11 cellular contexts compared by ENCODE assay signal in the genomic region with DNA sequence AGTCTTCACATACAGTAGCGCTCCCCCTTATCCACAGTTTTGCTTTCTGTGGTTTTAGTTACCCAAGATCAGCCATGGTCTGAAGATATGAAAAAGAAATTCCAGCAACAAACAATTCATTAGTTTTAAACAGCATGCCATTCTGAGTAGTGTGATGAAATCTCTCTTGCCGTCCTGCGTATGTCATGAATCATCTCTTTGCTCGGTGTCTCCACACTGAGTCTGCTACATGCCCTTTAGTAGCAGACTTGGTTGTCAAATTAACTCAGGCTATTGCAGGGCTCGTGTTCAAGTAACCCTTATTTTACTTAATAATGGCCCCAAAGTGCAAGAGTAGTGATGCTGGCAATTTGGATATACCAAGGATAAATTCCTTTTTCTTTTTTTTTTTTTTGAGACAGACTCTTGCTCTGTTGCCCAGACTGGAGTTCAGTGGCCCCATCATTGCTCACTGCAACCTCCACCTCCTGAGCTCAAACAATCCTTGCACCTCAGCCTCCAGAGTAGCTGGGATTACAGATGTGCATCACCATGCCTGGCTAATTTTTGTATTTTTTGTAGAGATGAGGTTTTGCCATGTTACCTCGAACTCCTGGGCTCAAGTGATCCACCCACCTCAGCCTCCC. TPM values are rescaled to one million over a fixed set of nuclear protein-coding genes. Genes with fewer than 3 reads are reported as not detected.
DNase-seq lines count a peak whose midpoint lies in the region; ATAC-seq and TF ChIP-seq lines count a peak whose summit lies in the region.
"Had no signal": no experiment of that assay in that cellular context is flagged by ENCODE, and none has a peak within 500 bp of the region (broad histone marks: within the 10 kb centered on the region; RNA-seq: fewer than 3 reads in every experiment).

No MANE protein-coding gene starts in this region.

- peaks cover 4% of the 10 kb centered on the region for H3K4me1 Mint-ChIP-seq in activated CD4-positive, alpha-beta memory T cell treated with anti-CD3 and anti-CD28 coated beads for 36 hours (ENCODE audit: low read depth)

- H3K27ac Mint-ChIP-seq in activated CD4-positive, alpha-beta memory T cell treated with anti-CD3 and anti-CD28 coated beads for 36 hours = no peak overlapping the region
- H3K27ac Mint-ChIP-seq: CD4-positive, CD25-positive, alpha-beta regulatory T cell had no signal

- DNase-seq in A673 (ENCODE audit: low spot score) = peak; percentile 34
- DNase-seq in foreskin keratinocyte = peak; percentile 35 to 78
- no peak for DNase-seq in pons (ENCODE audit: low spot score)
- no peak for DNase-seq in NCI-H2196 (lab: John Stamatoyannopoulos, UW; ENCODE audit: unreplicated experiment)
- DNase-seq in HuH-7 (ENCODE audit: low spot score) = no peak
- DNase-seq in activated CD4-positive, alpha-beta memory T cell treated with anti-CD3 and anti-CD28 coated beads for 36 hours = no peak
- DNase-seq: activated CD8-positive, alpha-beta memory T cell treated with anti-CD3 and anti-CD28 coated beads, Interleukin-2, amount 50 U/mL, for 48 hours; CD4-positive, CD25-positive, alpha-beta regulatory T cell had no signal

- POLR2A ChIA-PET in A673 (lab: Charles Lee; ENCODE audit: low non-redundant PET) = no interaction called here
- POLR2A ChIA-PET in HEK293 (lab: Yijun Ruan, JAX) = interaction anchor here (0.6 kb wide), 1 partner anchor 256 kb away, joined by 3 read pairs; a partner anchor contains a TSS
- POLR2A ChIA-PET in activated CD4-positive, alpha-beta memory T cell treated with anti-CD3 and anti-CD28 coated beads for 36 hours (lab: Charles Lee) = no interaction called here

- no peaks in the 10 kb centered on the region for H3K27me3 Mint-ChIP-seq in activated CD4-positive, alpha-beta memory T cell treated with anti-CD3 and anti-CD28 coated beads for 36 hours
- H3K27me3 Mint-ChIP-seq: CD4-positive, CD25-positive, alpha-beta regulatory T cell had no signal

- H3K27ac ChIP-seq in A673 (ENCODE audit: low read depth, low read length, poor library complexity, severe bottlenecking) (no peak overlapping the region), HEK293 (ENCODE audit: extremely low read depth, low read depth, low read length) (no peak overlapping the region), foreskin keratinocyte (peak overlapping the region; percentile 35)
- H3K27ac ChIP-seq: prostate gland had no signal

- no peaks in the 10 kb centered on the region for H3K9me3 Mint-ChIP-seq in activated CD4-positive, alpha-beta memory T cell treated with anti-CD3 and anti-CD28 coated beads for 36 hours
- H3K9me3 Mint-ChIP-seq: CD4-positive, CD25-positive, alpha-beta regulatory T cell had no signal

- ATAC-seq in SK-N-SH treated with all-trans-retinoic acid at 6 μM for 48 hours (peak; percentile 98), foreskin keratinocyte (peak; percentile 64)

- H3K27me3 ChIP-seq in A673 (replicated peaks; ENCODE audit: insufficient read depth, low read depth, low read length, poor library complexity) (no peaks in the 10 kb centered on the region), foreskin keratinocyte (no peaks in the 10 kb centered on the region)

- no peaks in the 10 kb centered on the region for H3K9me3 ChIP-seq in A673 (ENCODE audit: low read depth, low read length, poor library complexity, severe bottlenecking)
- no peaks in the 10 kb centered on the region for H3K9me3 ChIP-seq in HEK293 (ENCODE audit: control insufficient read depth, insufficient read depth, low read depth, low read length)
- H3K9me3 ChIP-seq: prostate gland had no signal

- TF ChIP-seq CTCF in A673 (conservative IDR thresholded peaks at IDR 0.05; ENCODE audit: low read depth, low read length) (no peak), HEK293 (tag by site-specific recombination; IDR thresholded peaks at IDR 0.05) (no peak), foreskin keratinocyte (conservative IDR thresholded peaks at IDR 0.05) (peak; percentile 16)

- no peaks in the 10 kb centered on the region for H3K36me3 ChIP-seq in A673 (ENCODE audit: insufficient read depth, low read length, poor library complexity, severe bottlenecking)
- peaks cover 2 to 4% of the 10 kb centered on the region in 2 experiments; a peak in 2 of 3 replicates for H3K36me3 ChIP-seq in HEK293 (ENCODE audit: control insufficient read depth in 2 of 2, insufficient read depth in 1 of 2, low read length in 2 of 2)
- H3K36me3 ChIP-seq: prostate gland had no signal

- H3K4me3 ChIP-seq in A673 (ENCODE audit: low read depth, low read length, poor library complexity, severe bottlenecking) (no peak overlapping the region), HEK293 (ENCODE audit: low read depth, low read length) (no peak overlapping the region)
- H3K4me3 ChIP-seq: prostate gland had no signal

- BruUV-seq in A673 (replicated peaks; lab: Mats Ljungman, UMichigan) = no TSS peak

- H3K4me1 ChIP-seq in A673 (ENCODE audit: insufficient read depth, low read length, poor library complexity, severe bottlenecking) (no peaks in the 10 kb centered on the region), HEK293 (ENCODE audit: control insufficient read depth, insufficient read depth, low read length) (no peaks in the 10 kb centered on the region), foreskin keratinocyte (peaks cover 4% of the 10 kb centered on the region)
- H3K4me1 ChIP-seq: prostate gland had no signal

- H3K36me3 Mint-ChIP-seq in activated CD4-positive, alpha-beta memory T cell treated with anti-CD3 and anti-CD28 coated beads for 36 hours = no peaks in the 10 kb centered on the region

- H3K4me3 Mint-ChIP-seq in activated CD4-positive, alpha-beta memory T cell treated with anti-CD3 and anti-CD28 coated beads for 36 hours = no peak overlapping the region
- H3K4me3 Mint-ChIP-seq: CD4-positive, CD25-positive, alpha-beta regulatory T cell had no signal

- intact Hi-C loops in A673 (cut with micrococcal nuclease; ENCODE audit: unreplicated experiment) = no loop called here
- intact Hi-C loops in activated CD4-positive, alpha-beta memory T cell treated with anti-CD3 and anti-CD28 coated beads for 36 hours (cut with micrococcal nuclease) = no loop called here

- CTCF ChIA-PET in A673 (lab: Charles Lee) = no interaction called here
- CTCF ChIA-PET in HEK293 (lab: Yijun Ruan, JAX) = no interaction called here
- CTCF ChIA-PET in activated CD4-positive, alpha-beta memory T cell treated with anti-CD3 and anti-CD28 coated beads for 36 hours (lab: Charles Lee) = no interaction called here

TF ChIP-seq in HEK293, 187 proteins besides CTCF, POLR2A, EP300 and RAD21 (continues in another document):
- TF ChIP-seq, protein P1, sequence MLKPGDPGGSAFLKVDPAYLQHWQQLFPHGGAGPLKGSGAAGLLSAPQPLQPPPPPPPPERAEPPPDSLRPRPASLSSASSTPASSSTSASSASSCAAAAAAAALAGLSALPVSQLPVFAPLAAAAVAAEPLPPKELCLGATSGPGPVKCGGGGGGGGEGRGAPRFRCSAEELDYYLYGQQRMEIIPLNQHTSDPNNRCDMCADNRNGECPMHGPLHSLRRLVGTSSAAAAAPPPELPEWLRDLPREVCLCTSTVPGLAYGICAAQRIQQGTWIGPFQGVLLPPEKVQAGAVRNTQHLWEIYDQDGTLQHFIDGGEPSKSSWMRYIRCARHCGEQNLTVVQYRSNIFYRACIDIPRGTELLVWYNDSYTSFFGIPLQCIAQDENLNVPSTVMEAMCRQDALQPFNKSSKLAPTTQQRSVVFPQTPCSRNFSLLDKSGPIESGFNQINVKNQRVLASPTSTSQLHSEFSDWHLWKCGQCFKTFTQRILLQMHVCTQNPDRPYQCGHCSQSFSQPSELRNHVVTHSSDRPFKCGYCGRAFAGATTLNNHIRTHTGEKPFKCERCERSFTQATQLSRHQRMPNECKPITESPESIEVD (tag by site-specific recombination; IDR thresholded peaks at IDR 0.05) = peak; percentile 36; the same call in 1 of the 2 replicates
- TF ChIP-seq OSR2 (tag by site-specific recombination; IDR thresholded peaks at IDR 0.05) (peak; percentile 4; the same call in 1 of the 2 replicates), KLF7 (tag by site-specific recombination; IDR thresholded peaks at IDR 0.05; ENCODE audit: borderline replicate concordance) (no peak), ZNF521 (tag by site-specific recombination; IDR thresholded peaks at IDR 0.05) (no peak)

TF ChIP-seq in SK-N-SH treated with all-trans-retinoic acid at 6 μM for 48 hours, 23 proteins besides CTCF, POLR2A, EP300 and RAD21:
- TF ChIP-seq ISL1 (CRISPR knock-in tag; IDR thresholded peaks at IDR 0.05) (peak; percentile 78), RARB (CRISPR knock-in tag; IDR thresholded peaks at IDR 0.05) (no peak), ZFP3 (CRISPR knock-in tag; IDR thresholded peaks at IDR 0.05) (0 out of 2 replicates have a peak, but pooled peaks have one; percentile 28)
- TF ChIP-seq, protein P2, sequence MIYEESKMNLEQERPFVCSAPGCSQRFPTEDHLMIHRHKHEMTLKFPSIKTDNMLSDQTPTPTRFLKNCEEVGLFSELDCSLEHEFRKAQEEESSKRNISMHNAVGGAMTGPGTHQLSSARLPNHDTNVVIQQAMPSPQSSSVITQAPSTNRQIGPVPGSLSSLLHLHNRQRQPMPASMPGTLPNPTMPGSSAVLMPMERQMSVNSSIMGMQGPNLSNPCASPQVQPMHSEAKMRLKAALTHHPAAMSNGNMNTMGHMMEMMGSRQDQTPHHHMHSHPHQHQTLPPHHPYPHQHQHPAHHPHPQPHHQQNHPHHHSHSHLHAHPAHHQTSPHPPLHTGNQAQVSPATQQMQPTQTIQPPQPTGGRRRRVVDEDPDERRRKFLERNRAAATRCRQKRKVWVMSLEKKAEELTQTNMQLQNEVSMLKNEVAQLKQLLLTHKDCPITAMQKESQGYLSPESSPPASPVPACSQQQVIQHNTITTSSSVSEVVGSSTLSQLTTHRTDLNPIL (CRISPR knock-in tag; IDR thresholded peaks at IDR 0.05; ENCODE audit: low read depth) = no peak

RNA-seq across cellular contexts. Expression of a gene that starts 22.6 kb away (rescaled TPM):
- total RNA-seq in A673 (2021) = 63.4 and 66.2 TPM in 2 replicates
- 24.2 and 24.3 TPM in 2 replicates for total RNA-seq in foreskin keratinocyte
- 12.1 and 13.1 TPM in 2 replicates for polyA plus RNA-seq in foreskin keratinocyte
- 10 to 100 TPM; 19.5 to 21.5 TPM for total RNA-seq in activated CD4-positive, alpha-beta memory T cell treated with anti-CD3 and anti-CD28 coated beads for 36 hours

Comparison
In these comparisons a context has a peak if more than half of its experiments do, and no peak if none do; other contexts are left out.
1. DNase-seq: peak in A673 (single experiment) and foreskin keratinocyte (2 of 2); none in pons (single experiment), NCI-H2196 (single experiment), HuH-7 (single experiment) and activated CD4-positive, alpha-beta memory T cell treated with anti-CD3 and anti-CD28 coated beads for 36 hours (single experiment).